In genomic region chr19:7421941-7422744, GRCh38 we compare ENCODE assay signal across 14 cellular contexts.
DNase-seq lines count a peak whose midpoint lies in the region; ATAC-seq and TF ChIP-seq lines count a peak whose summit lies in the region.
"Had no signal": no experiment of that assay in that cellular context is flagged by ENCODE, and none has a peak within 500 bp of the region (broad histone marks: within the 10 kb centered on the region; RNA-seq: fewer than 3 reads in every experiment).

No MANE protein-coding gene starts in this region.

- no peak overlapping the region for H3K4me3 Mint-ChIP-seq in activated CD8-positive, alpha-beta T cell treated with anti-CD3 and anti-CD28 coated beads for 36 hours
- H3K4me3 Mint-ChIP-seq in activated CD8-positive, alpha-beta T cell treated with anti-CD3 and anti-CD28 coated beads, Interleukin-2, amount 10 ng/mL, durations not matched to agents 7 days and 5 days: no peak overlapping the region
- peak overlapping the region; percentile 54 for H3K4me3 Mint-ChIP-seq in endothelial cell (ENCODE audit: unreplicated experiment)
- no peak overlapping the region for H3K4me3 Mint-ChIP-seq in stimulated activated memory B cell treated with anti-CD40 and anti-IgM and Interleukin-4, amounts not matched to agents 10 μg/mL and 1 μg/mL and 100 μg/mL, for 72 hours
- H3K4me3 Mint-ChIP-seq: activated CD8-positive, alpha-beta memory T cell treated with anti-CD3 and anti-CD28 coated beads, Interleukin-2, amount 10 ng/mL, durations not matched to agents 7 days and 5 days; nephron had no signal

- H3K27me3 Mint-ChIP-seq in activated CD8-positive, alpha-beta T cell treated with anti-CD3 and anti-CD28 coated beads for 36 hours: no peaks in the 10 kb centered on the region
- H3K27me3 Mint-ChIP-seq in activated CD8-positive, alpha-beta T cell treated with anti-CD3 and anti-CD28 coated beads, Interleukin-2, amount 10 ng/mL, durations not matched to agents 7 days and 5 days (ENCODE audit: low read depth): no peaks in the 10 kb centered on the region
- H3K27me3 Mint-ChIP-seq in endothelial cell (ENCODE audit: unreplicated experiment): peaks cover 9% of the 10 kb centered on the region
- no peaks in the 10 kb centered on the region for H3K27me3 Mint-ChIP-seq in stimulated activated memory B cell treated with anti-CD40 and anti-IgM and Interleukin-4, amounts not matched to agents 10 μg/mL and 1 μg/mL and 100 μg/mL, for 72 hours
- H3K27me3 Mint-ChIP-seq: activated CD8-positive, alpha-beta memory T cell treated with anti-CD3 and anti-CD28 coated beads, Interleukin-2, amount 10 ng/mL, durations not matched to agents 7 days and 5 days had no signal

- peaks cover 20% of the 10 kb centered on the region for H3K4me1 Mint-ChIP-seq in activated CD8-positive, alpha-beta T cell treated with anti-CD3 and anti-CD28 coated beads for 36 hours (ENCODE audit: low read depth)
- H3K4me1 Mint-ChIP-seq in activated CD8-positive, alpha-beta T cell treated with anti-CD3 and anti-CD28 coated beads, Interleukin-2, amount 10 ng/mL, durations not matched to agents 7 days and 5 days (ENCODE audit: low read depth): peaks cover 7% of the 10 kb centered on the region
- peaks cover 4% of the 10 kb centered on the region for H3K4me1 Mint-ChIP-seq in endothelial cell (ENCODE audit: unreplicated experiment)
- peaks cover 45% of the 10 kb centered on the region for H3K4me1 Mint-ChIP-seq in stimulated activated memory B cell treated with anti-CD40 and anti-IgM and Interleukin-4, amounts not matched to agents 10 μg/mL and 1 μg/mL and 100 μg/mL, for 72 hours
- H3K4me1 Mint-ChIP-seq: nephron had no signal

- H3K27ac Mint-ChIP-seq in activated CD8-positive, alpha-beta T cell treated with anti-CD3 and anti-CD28 coated beads for 36 hours: peak overlapping the region; percentile 65
- no peak overlapping the region for H3K27ac Mint-ChIP-seq in activated CD8-positive, alpha-beta T cell treated with anti-CD3 and anti-CD28 coated beads, Interleukin-2, amount 10 ng/mL, durations not matched to agents 7 days and 5 days
- no peak overlapping the region for H3K27ac Mint-ChIP-seq in endothelial cell (ENCODE audit: unreplicated experiment)
- H3K27ac Mint-ChIP-seq in stimulated activated memory B cell treated with anti-CD40 and anti-IgM and Interleukin-4, amounts not matched to agents 10 μg/mL and 1 μg/mL and 100 μg/mL, for 72 hours: peak overlapping the region; percentile 5
- H3K27ac Mint-ChIP-seq: activated CD8-positive, alpha-beta memory T cell treated with anti-CD3 and anti-CD28 coated beads, Interleukin-2, amount 10 ng/mL, durations not matched to agents 7 days and 5 days; nephron had no signal

- POLR2A ChIA-PET in activated CD8-positive, alpha-beta T cell treated with anti-CD3 and anti-CD28 coated beads for 36 hours (lab: Charles Lee): no interaction called here
- POLR2A ChIA-PET in activated CD8-positive, alpha-beta T cell treated with anti-CD3 and anti-CD28 coated beads, Interleukin-2, amount 10 ng/mL, durations not matched to agents 7 days and 5 days (lab: Charles Lee): no interaction called here

- intact Hi-C loops in activated CD8-positive, alpha-beta T cell treated with anti-CD3 and anti-CD28 coated beads for 36 hours (cut with micrococcal nuclease): no loop called here

- TF ChIP-seq CTCF in activated CD8-positive, alpha-beta T cell treated with anti-CD3 and anti-CD28 coated beads for 36 hours (IDR thresholded peaks at IDR 0.05): no peak
- TF ChIP-seq CTCF in endothelial cell (IDR thresholded peaks at IDR 0.05; ENCODE audit: unreplicated experiment): no peak

- DNase-seq in activated CD8-positive, alpha-beta T cell treated with anti-CD3 and anti-CD28 coated beads for 36 hours: no peak
- DNase-seq in activated CD8-positive, alpha-beta T cell treated with anti-CD3 and anti-CD28 coated beads, Interleukin-2, amount 10 ng/mL, durations not matched to agents 7 days and 5 days: no peak
- DNase-seq in HUDEP-2 (lab: John Stamatoyannopoulos, UW; ENCODE audit: unreplicated experiment in 76 of 76) (peak in 40 of 76 experiments; percentile 7 to 53 (median 28)), endothelial cell (ENCODE audit: low spot score) (no peak)
- no peak for DNase-seq in stimulated activated CD4-positive, alpha-beta T cell treated with anti-CD3 and anti-CD28 coated beads, Interleukin-12 subunit alpha, Interleukin-12 subunit beta, amount 100 ng/mL, for 4 hours
- DNase-seq in activated CD8-positive, alpha-beta memory T cell treated with anti-CD3 and anti-CD28 coated beads for 24 hours: no peak
- DNase-seq: activated CD8-positive, alpha-beta memory T cell treated with anti-CD3 and anti-CD28 coated beads, Interleukin-2, amount 10 ng/mL, durations not matched to agents 7 days and 5 days; IMR-90; left ventricle myocardium inferior; NCI-H1092; stimulated activated CD8-positive, alpha-beta memory T cell treated with anti-CD3 and anti-CD28 coated beads, Interleukin-4, amount 100 ng/mL, for 48 hours had no signal

- CTCF ChIA-PET in activated CD8-positive, alpha-beta T cell treated with anti-CD3 and anti-CD28 coated beads for 36 hours (lab: Charles Lee): interaction anchor here (1.6 kb wide), 1 partner anchor 16 kb away, joined by 4 read pairs; no protein-coding TSS in a partner anchor
- CTCF ChIA-PET in activated CD8-positive, alpha-beta T cell treated with anti-CD3 and anti-CD28 coated beads, Interleukin-2, amount 10 ng/mL, durations not matched to agents 7 days and 5 days (lab: Charles Lee): interaction anchor here (1.4 kb wide), 1 partner anchor 55 kb away, joined by 3 read pairs; no protein-coding TSS in a partner anchor

- H3K9me3 Mint-ChIP-seq in activated CD8-positive, alpha-beta T cell treated with anti-CD3 and anti-CD28 coated beads for 36 hours: no peaks in the 10 kb centered on the region
- no peaks in the 10 kb centered on the region for H3K9me3 Mint-ChIP-seq in activated CD8-positive, alpha-beta T cell treated with anti-CD3 and anti-CD28 coated beads, Interleukin-2, amount 10 ng/mL, durations not matched to agents 7 days and 5 days (ENCODE audit: insufficient read depth)
- H3K9me3 Mint-ChIP-seq in endothelial cell (ENCODE audit: unreplicated experiment): no peaks in the 10 kb centered on the region
- no peaks in the 10 kb centered on the region for H3K9me3 Mint-ChIP-seq in stimulated activated memory B cell treated with anti-CD40 and anti-IgM and Interleukin-4, amounts not matched to agents 10 μg/mL and 1 μg/mL and 100 μg/mL, for 72 hours
- H3K9me3 Mint-ChIP-seq: nephron had no signal

- peaks cover 8% of the 10 kb centered on the region for H3K36me3 Mint-ChIP-seq in activated CD8-positive, alpha-beta T cell treated with anti-CD3 and anti-CD28 coated beads for 36 hours (ENCODE audit: low read depth)
- peaks cover 14% of the 10 kb centered on the region for H3K36me3 Mint-ChIP-seq in activated CD8-positive, alpha-beta T cell treated with anti-CD3 and anti-CD28 coated beads, Interleukin-2, amount 10 ng/mL, durations not matched to agents 7 days and 5 days (ENCODE audit: low read depth)
- peaks cover 5% of the 10 kb centered on the region for H3K36me3 Mint-ChIP-seq in endothelial cell (ENCODE audit: low read depth, unreplicated experiment)
- H3K36me3 Mint-ChIP-seq in stimulated activated memory B cell treated with anti-CD40 and anti-IgM and Interleukin-4, amounts not matched to agents 10 μg/mL and 1 μg/mL and 100 μg/mL, for 72 hours: peaks cover 43% of the 10 kb centered on the region

- no peak for ATAC-seq in activated CD8-positive, alpha-beta T cell treated with anti-CD3 and anti-CD28 coated beads for 36 hours
- ATAC-seq in activated CD8-positive, alpha-beta T cell treated with anti-CD3 and anti-CD28 coated beads, Interleukin-2, amount 10 ng/mL, durations not matched to agents 7 days and 5 days: no peak
- no peak for ATAC-seq in stimulated activated memory B cell treated with anti-CD40 and anti-IgM and Interleukin-4, amounts not matched to agents 10 μg/mL and 1 μg/mL and 100 μg/mL, for 72 hours
- ATAC-seq in HG02884 (IDR thresholded peaks at IDR 0.05; ENCODE audit: unreplicated experiment): no peak
- ATAC-seq: activated CD8-positive, alpha-beta memory T cell treated with anti-CD3 and anti-CD28 coated beads, Interleukin-2, amount 10 ng/mL, durations not matched to agents 7 days and 5 days had no signal

Comparison
In these comparisons a context has a peak if more than half of its experiments do, and no peak if none do; other contexts are left out.
1. H3K27ac Mint-ChIP-seq: peak in activated CD8-positive, alpha-beta T cell treated with anti-CD3 and anti-CD28 coated beads for 36 hours (single experiment) and stimulated activated memory B cell treated with anti-CD40 and anti-IgM and Interleukin-4, amounts not matched to agents 10 μg/mL and 1 μg/mL and 100 μg/mL, for 72 hours (single experiment); none in activated CD8-positive, alpha-beta T cell treated with anti-CD3 and anti-CD28 coated beads, Interleukin-2, amount 10 ng/mL, durations not matched to agents 7 days and 5 days (single experiment) and endothelial cell (single experiment).
2. DNase-seq: peak in HUDEP-2 (40 of 76); none in activated CD8-positive, alpha-beta T cell treated with anti-CD3 and anti-CD28 coated beads for 36 hours (single experiment), activated CD8-positive, alpha-beta T cell treated with anti-CD3 and anti-CD28 coated beads, Interleukin-2, amount 10 ng/mL, durations not matched to agents 7 days and 5 days (single experiment), endothelial cell (single experiment), stimulated activated CD4-positive, alpha-beta T cell treated with anti-CD3 and anti-CD28 coated beads, Interleukin-12 subunit alpha, Interleukin-12 subunit beta, amount 100 ng/mL, for 4 hours (single experiment) and activated CD8-positive, alpha-beta memory T cell treated with anti-CD3 and anti-CD28 coated beads for 24 hours (single experiment).